ENCODE assay signal across 15 cellular contexts in genomic region chr10:49768329-49768728, GRCh38. TPM values are rescaled to one million over a fixed set of nuclear protein-coding genes. Genes with fewer than 3 reads are reported as not detected.
"Had no signal": no experiment of that assay in that cellular context is flagged by ENCODE, and none has a peak within 500 bp of the region (broad histone marks: within the 10 kb centered on the region; RNA-seq: fewer than 3 reads in every experiment).

No MANE protein-coding gene starts in this region.

- H3K4me3 ChIP-seq: gastroesophageal sphincter, psoas muscle, upper lobe of right lung had no signal

- H3K27ac Mint-ChIP-seq: activated CD4-positive, alpha-beta T cell treated with anti-CD3 and anti-CD28 coated beads, Interleukin-2, amount 10 ng/mL, durations not matched to agents 7 days and 5 days; activated naive CD8-positive, alpha-beta T cell treated with anti-CD3 and anti-CD28 coated beads, Interleukin-2, amount 10 ng/mL, durations not matched to agents 7 days and 5 days; effector memory CD8-positive, alpha-beta T cell; nephron; stimulated activated naive CD8-positive, alpha-beta T cell treated with anti-CD3 and anti-CD28 coated beads, Interleukin-15, amount 100 ng/mL, for 72 hours had no signal

- ATAC-seq: effector memory CD8-positive, alpha-beta T cell; gastroesophageal sphincter; psoas muscle; stimulated activated naive CD8-positive, alpha-beta T cell treated with anti-CD3 and anti-CD28 coated beads, Interleukin-15, amount 100 ng/mL, for 72 hours; upper lobe of right lung had no signal

- H3K4me1 Mint-ChIP-seq: activated CD4-positive, alpha-beta T cell treated with anti-CD3 and anti-CD28 coated beads, Interleukin-2, amount 10 ng/mL, durations not matched to agents 7 days and 5 days; nephron; stimulated activated naive CD8-positive, alpha-beta T cell treated with anti-CD3 and anti-CD28 coated beads, Interleukin-15, amount 100 ng/mL, for 72 hours had no signal

- H3K36me3 Mint-ChIP-seq: activated naive CD8-positive, alpha-beta T cell treated with anti-CD3 and anti-CD28 coated beads, Interleukin-2, amount 10 ng/mL, durations not matched to agents 7 days and 5 days had no signal

- H3K4me1 ChIP-seq: gastroesophageal sphincter, psoas muscle, upper lobe of right lung had no signal

- DNase-seq: activated CD4-positive, alpha-beta T cell treated with anti-CD3 and anti-CD28 coated beads, Interleukin-2, amount 10 ng/mL, durations not matched to agents 7 days and 5 days; activated CD4-positive, CD25-positive, alpha-beta regulatory T cell; activated CD8-positive, alpha-beta memory T cell treated with anti-CD3 and anti-CD28 coated beads for 24 hours; activated naive CD8-positive, alpha-beta T cell treated with anti-CD3 and anti-CD28 coated beads, Interleukin-2, amount 10 ng/mL, durations not matched to agents 7 days and 5 days; anterior cingulate cortex; cortex of kidney; effector memory CD8-positive, alpha-beta T cell; kidney; psoas muscle; stimulated activated CD4-positive, alpha-beta T cell treated with anti-CD3 and anti-CD28 coated beads, Interleukin-1b, Interleukin-23, amount 100 ng/mL, for 48 hours; stimulated activated naive CD8-positive, alpha-beta T cell treated with anti-CD3 and anti-CD28 coated beads, Interleukin-15, amount 100 ng/mL, for 72 hours; upper lobe of right lung had no signal

- H3K9me3 Mint-ChIP-seq: activated naive CD8-positive, alpha-beta T cell treated with anti-CD3 and anti-CD28 coated beads, Interleukin-2, amount 10 ng/mL, durations not matched to agents 7 days and 5 days; effector memory CD8-positive, alpha-beta T cell had no signal

- H3K4me3 Mint-ChIP-seq: activated CD4-positive, alpha-beta T cell treated with anti-CD3 and anti-CD28 coated beads, Interleukin-2, amount 10 ng/mL, durations not matched to agents 7 days and 5 days; activated naive CD8-positive, alpha-beta T cell treated with anti-CD3 and anti-CD28 coated beads, Interleukin-2, amount 10 ng/mL, durations not matched to agents 7 days and 5 days; effector memory CD8-positive, alpha-beta T cell; nephron; stimulated activated naive CD8-positive, alpha-beta T cell treated with anti-CD3 and anti-CD28 coated beads, Interleukin-15, amount 100 ng/mL, for 72 hours had no signal

- H3K9me3 ChIP-seq: psoas muscle, upper lobe of right lung had no signal

- H3K36me3 ChIP-seq: gastroesophageal sphincter, upper lobe of right lung had no signal

- H3K27ac ChIP-seq: gastroesophageal sphincter, psoas muscle, upper lobe of right lung had no signal

RNA-seq across cellular contexts. Expression of gene OGDHL, which starts 6.2 kb away (rescaled TPM):
- total RNA-seq: activated CD4-positive, alpha-beta T cell treated with anti-CD3 and anti-CD28 coated beads, Interleukin-2, amount 10 ng/mL, durations not matched to agents 7 days and 5 days; activated naive CD8-positive, alpha-beta T cell treated with anti-CD3 and anti-CD28 coated beads, Interleukin-2, amount 10 ng/mL, durations not matched to agents 7 days and 5 days; mesenteric fat pad had no signal
